In genomic region chr11:73141309-73142127, GRCh38 we compare ENCODE assay signal across 9 cellular contexts. TPM values are rescaled to one million over a fixed set of nuclear protein-coding genes. Genes with fewer than 3 reads are reported as not detected.
DNase-seq lines count a peak whose midpoint lies in the region; ATAC-seq, FAIRE-seq and TF ChIP-seq lines count a peak whose summit lies in the region.
"Had no signal": no experiment of that assay in that cellular context is flagged by ENCODE, and none has a peak within 500 bp of the region (broad histone marks: within the 10 kb centered on the region; RNA-seq: fewer than 3 reads in every experiment).

No MANE protein-coding gene starts in this region.

- H3K36me3 ChIP-seq in BLaER1 treated with 17β-estradiol and CSF1 and Interleukin-3, amounts not matched to agents 10 nM and 100 nM: peaks cover 11 to 36% (median 17%) of the 10 kb centered on the region in 11 experiments; a peak in 21 of 22 replicates
- H3K36me3 ChIP-seq in pancreas: no peaks in the 10 kb centered on the region
- peaks cover 7% of the 10 kb centered on the region for H3K36me3 ChIP-seq in upper lobe of right lung

- H3K9me3 ChIP-seq in BLaER1 treated with 17β-estradiol and CSF1 and Interleukin-3, amounts not matched to agents 10 nM and 100 nM (replicated peaks in 1 of 11): no peaks in the 10 kb centered on the region
- no peaks in the 10 kb centered on the region for H3K9me3 ChIP-seq in pancreas
- H3K9me3 ChIP-seq in upper lobe of right lung: no peaks in the 10 kb centered on the region

- no peaks in the 10 kb centered on the region for H3K27me3 Mint-ChIP-seq in activated naive CD8-positive, alpha-beta T cell

- peak; percentile 33 for ATAC-seq in GM19023 (IDR thresholded peaks at IDR 0.05; ENCODE audit: unreplicated experiment)
- ATAC-seq in HG03469 (IDR thresholded peaks at IDR 0.05; ENCODE audit: unreplicated experiment): peak; percentile 17
- ATAC-seq in Right ventricle myocardium inferior: peak; percentile 48
- ATAC-seq in pancreas: peak; percentile 12 to 40 (median 24)
- ATAC-seq in upper lobe of right lung: peak; percentile 44

- no peaks in the 10 kb centered on the region for H3K36me3 Mint-ChIP-seq in activated naive CD8-positive, alpha-beta T cell

- H3K4me1 ChIP-seq in BLaER1 treated with 17β-estradiol and CSF1 and Interleukin-3, amounts not matched to agents 10 nM and 100 nM: peaks cover 55 to 76% (median 70%) of the 10 kb centered on the region in 10 experiments
- H3K4me1 ChIP-seq in pancreas (peaks cover 18 to 30% (median 23%) of the 10 kb centered on the region in 3 donors), upper lobe of right lung (peaks cover 38% of the 10 kb centered on the region)

- H3K4me3 Mint-ChIP-seq in activated naive CD8-positive, alpha-beta T cell: peak overlapping the region; percentile 95

- H4K20me1 ChIP-seq in BLaER1 treated with 17β-estradiol and CSF1 and Interleukin-3, amounts not matched to agents 10 nM and 100 nM: peaks cover 0 to 49% (median 12%) of the 10 kb centered on the region in 11 experiments; a peak in 14 of 22 replicates

- peak overlapping the region; percentile 83 to 96 (median 95) for H3K9ac ChIP-seq in BLaER1 treated with 17β-estradiol and CSF1 and Interleukin-3, amounts not matched to agents 10 nM and 100 nM

- TF ChIP-seq CTCF in pancreas (IDR thresholded peaks at IDR 0.05): no peak
- TF ChIP-seq CTCF in upper lobe of right lung (IDR thresholded peaks at IDR 0.05): no peak

- H3K27ac ChIP-seq in BLaER1 treated with 17β-estradiol and CSF1 and Interleukin-3, amounts not matched to agents 10 nM and 100 nM: peak overlapping the region; percentile 86 to 96 (median 94)
- H3K27ac ChIP-seq in pancreas (peak overlapping the region; percentile 88 to 97 (median 96)), upper lobe of right lung (peak overlapping the region; percentile 96)

- 0% methylated on average over 41 to 71 of the region's 71 CpGs for WGBS in pancreas, 2 donors

- H3K27ac Mint-ChIP-seq in activated naive CD8-positive, alpha-beta T cell: peak overlapping the region; percentile 95

- peak overlapping the region; percentile 77 to 97 (median 88) for H3K4me2 ChIP-seq in BLaER1 treated with 17β-estradiol and CSF1 and Interleukin-3, amounts not matched to agents 10 nM and 100 nM

- peaks cover 47% of the 10 kb centered on the region for H3K4me1 Mint-ChIP-seq in activated naive CD8-positive, alpha-beta T cell (ENCODE audit: low read depth)

- peak overlapping the region; percentile 76 to 99 (median 92) for H3K4me3 ChIP-seq in BLaER1 treated with 17β-estradiol and CSF1 and Interleukin-3, amounts not matched to agents 10 nM and 100 nM
- H3K4me3 ChIP-seq in pancreas: peak overlapping the region; percentile 82 to 87 (median 85)
- peak overlapping the region; percentile 98 for H3K4me3 ChIP-seq in upper lobe of right lung

- no peaks in the 10 kb centered on the region for H3K9me3 Mint-ChIP-seq in activated naive CD8-positive, alpha-beta T cell (ENCODE audit: low read depth)

- no peaks in the 10 kb centered on the region for H3K27me3 ChIP-seq in BLaER1 treated with 17β-estradiol and CSF1 and Interleukin-3, amounts not matched to agents 10 nM and 100 nM
- H3K27me3 ChIP-seq in pancreas: no peaks in the 10 kb centered on the region
- H3K27me3 ChIP-seq in upper lobe of right lung: no peaks in the 10 kb centered on the region

- intact Hi-C loops in Right ventricle myocardium inferior (cut with DNase I): loop anchor here (2.0 to 5.0 kb wide), 3 partner anchors 37 to 309 kb away; no protein-coding TSS in a partner anchor
- intact Hi-C loops in pancreas (cut with DNase I): no loop called here
- intact Hi-C loops in upper lobe of right lung (cut with DNase I): no loop called here

- DNase-seq in RPMI7951 (ENCODE audit: low read depth) (peak; percentile 79), Right ventricle myocardium inferior (ENCODE audit: missing footprints) (peak; percentile 91), pancreas (peak; percentile 66 to 92 (median 75)), upper lobe of right lung (peak; percentile 90)

- no peak for FAIRE-seq in pancreas (lab: Jason Lieb, UNC)
- FAIRE-seq: colon had no signal

RNA-seq across cellular contexts. Expression of gene FCHSD2, which starts 0.6 kb away (rescaled TPM):
- total RNA-seq in RPMI7951 (2014; rRNA removed; shearing (Covaris generic)): 11.0 and 12.4 TPM in 2 replicates
- total RNA-seq in Right ventricle myocardium inferior (36.6 TPM), pancreas (10 to 100 TPM in 4 of 6 donors, 1 to 10 TPM in 2; 9.6 to 22.5 (median 11.4) TPM), upper lobe of right lung (71.2 TPM)
- 1 to 10 TPM; 5.5 to 6.1 TPM for polyA plus RNA-seq in pancreas

Comparison
In these comparisons a context has a peak if more than half of its experiments do, and no peak if none do; other contexts are left out.
1. Peak in every context shown above with its lines: DNase-seq, ATAC-seq, H3K4me3 ChIP-seq and H3K27ac ChIP-seq.